Comparison of ENCODE assay signal across 2 cellular contexts in genomic region chr10:97498841-97499560, GRCh38.
TF ChIP-seq lines count a peak whose summit lies in the region.

TSS of gene UBTD1 (plus strand) at chr10:97498924. CDS start at chr10:97499204, 280 bp downstream.

TF ChIP-seq in WTC11, 78 proteins besides CTCF, POLR2A, EP300 and RAD21 (continued from another document):
- TF ChIP-seq ZNF416 (CRISPR knock-in tag; IDR thresholded peaks at IDR 0.05), result 0 out of 2 replicates have a peak, but pooled peaks have one; percentile 20
- TF ChIP-seq NR3C1 (CRISPR knock-in tag; conservative IDR thresholded peaks at IDR 0.05; ENCODE audit: low read depth), result 0 out of 2 replicates have a peak, but pooled peaks have one; percentile 87
- no peak for TF ChIP-seq NFATC4 (CRISPR knock-in tag; IDR thresholded peaks at IDR 0.05)
- 0 out of 2 replicates have a peak, but pooled peaks have one; percentile 41 for TF ChIP-seq KAT7 (CRISPR knock-in tag; IDR thresholded peaks at IDR 0.05; ENCODE audit: borderline replicate concordance)
- TF ChIP-seq CDX4 (CRISPR knock-in tag; IDR thresholded peaks at IDR 0.05; ENCODE audit: borderline replicate concordance), result no peak
- TF ChIP-seq, protein P1, sequence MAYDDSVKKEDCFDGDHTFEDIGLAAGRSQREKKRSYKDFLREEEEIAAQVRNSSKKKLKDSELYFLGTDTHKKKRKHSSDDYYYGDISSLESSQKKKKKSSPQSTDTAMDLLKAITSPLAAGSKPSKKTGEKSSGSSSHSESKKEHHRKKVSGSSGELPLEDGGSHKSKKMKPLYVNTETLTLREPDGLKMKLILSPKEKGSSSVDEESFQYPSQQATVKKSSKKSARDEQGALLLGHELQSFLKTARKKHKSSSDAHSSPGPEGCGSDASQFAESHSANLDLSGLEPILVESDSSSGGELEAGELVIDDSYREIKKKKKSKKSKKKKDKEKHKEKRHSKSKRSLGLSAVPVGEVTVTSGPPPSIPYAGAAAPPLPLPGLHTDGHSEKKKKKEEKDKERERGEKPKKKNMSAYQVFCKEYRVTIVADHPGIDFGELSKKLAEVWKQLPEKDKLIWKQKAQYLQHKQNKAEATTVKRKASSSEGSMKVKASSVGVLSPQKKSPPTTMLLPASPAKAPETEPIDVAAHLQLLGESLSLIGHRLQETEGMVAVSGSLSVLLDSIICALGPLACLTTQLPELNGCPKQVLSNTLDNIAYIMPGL (CRISPR knock-in tag; IDR thresholded peaks at IDR 0.05), result peak; percentile 66; the same call in 1 of the 2 replicates
- TF ChIP-seq SMAD4 (CRISPR knock-in tag; IDR thresholded peaks at IDR 0.05), result no peak

TF ChIP-seq in HepG2, 621 proteins besides CTCF, POLR2A, EP300 and RAD21 (continued from another document and continues in another):
- TF ChIP-seq ZNF564 (CRISPR knock-in tag; IDR thresholded peaks at IDR 0.05) (peak; percentile 21; the same call in 1 of the 2 replicates), ZNF646 (CRISPR knock-in tag; IDR thresholded peaks at IDR 0.05) (no peak), TCF12 (IDR thresholded peaks at IDR 0.05) (no peak), TCF12 (CRISPR knock-in tag; IDR thresholded peaks at IDR 0.05) (peak; percentile 24; the same call in 1 of the 2 replicates), CBX2 (IDR thresholded peaks at IDR 0.05; ENCODE audit: low read depth, low read length) (no peak), CBX2 (CRISPR knock-in tag; IDR thresholded peaks at IDR 0.05; ENCODE audit: low read depth) (0 out of 2 replicates have a peak, but pooled peaks have one; percentile 45), NR3C1 (CRISPR knock-in tag; IDR thresholded peaks at IDR 0.05) (no peak), ZBTB20 (CRISPR knock-in tag; IDR thresholded peaks at IDR 0.05; ENCODE audit: borderline replicate concordance, low read depth) (0 out of 2 replicates have a peak, but pooled peaks have one; percentile 24), ZSCAN5A (CRISPR knock-in tag; IDR thresholded peaks at IDR 0.05; ENCODE audit: borderline replicate concordance) (no peak), TEAD2 (CRISPR knock-in tag; IDR thresholded peaks at IDR 0.05) (no peak), ZNF672 (CRISPR knock-in tag; IDR thresholded peaks at IDR 0.05) (no peak), MBD4 (IDR thresholded peaks at IDR 0.05; ENCODE audit: borderline replicate concordance, low read length) (no peak), NFIB (CRISPR knock-in tag; IDR thresholded peaks at IDR 0.05; ENCODE audit: borderline replicate concordance) (no peak), ATF1 (CRISPR knock-in tag; IDR thresholded peaks at IDR 0.05) (no peak), ZNF34 (CRISPR knock-in tag; IDR thresholded peaks at IDR 0.05; ENCODE audit: borderline replicate concordance) (no peak), ZNF224 (CRISPR knock-in tag; IDR thresholded peaks at IDR 0.05) (no peak), KDM2A (CRISPR knock-in tag; IDR thresholded peaks at IDR 0.05; ENCODE audit: borderline replicate concordance, low read depth) (peak; percentile 31; the same call in 1 of the 2 replicates), PCBP2 (optimal IDR thresholded peaks at IDR 0.05; ENCODE audit: low read depth, low read length, poor library complexity, severe bottlenecking) (no peak), HNRNPK (IDR thresholded peaks at IDR 0.05; ENCODE audit: low read depth, low read length, poor library complexity, severe bottlenecking) (peak; percentile 5), ETV5 (CRISPR knock-in tag; IDR thresholded peaks at IDR 0.05; ENCODE audit: borderline replicate concordance) (0 out of 2 replicates have a peak, but pooled peaks have one; percentile 10), HBP1 (CRISPR knock-in tag; IDR thresholded peaks at IDR 0.05; ENCODE audit: low read depth) (no peak), THYN1 (CRISPR knock-in tag; IDR thresholded peaks at IDR 0.05; ENCODE audit: borderline replicate concordance, low read depth) (no peak), NR1H2 (CRISPR knock-in tag; IDR thresholded peaks at IDR 0.05; ENCODE audit: borderline replicate concordance, low read depth) (no peak), NFRKB (IDR thresholded peaks at IDR 0.05) (no peak), GTF2F1 (IDR thresholded peaks at IDR 0.05; ENCODE audit: low read length) (no peak)
- TF ChIP-seq, protein P1 (CRISPR knock-in tag; IDR thresholded peaks at IDR 0.05; ENCODE audit: borderline replicate concordance in 1 of 2, low read depth in 1 of 2), result 0 out of 4 replicates have a peak, but pooled peaks of 1 of the 2 experiments have one; percentile 54
- TF ChIP-seq, protein P2, sequence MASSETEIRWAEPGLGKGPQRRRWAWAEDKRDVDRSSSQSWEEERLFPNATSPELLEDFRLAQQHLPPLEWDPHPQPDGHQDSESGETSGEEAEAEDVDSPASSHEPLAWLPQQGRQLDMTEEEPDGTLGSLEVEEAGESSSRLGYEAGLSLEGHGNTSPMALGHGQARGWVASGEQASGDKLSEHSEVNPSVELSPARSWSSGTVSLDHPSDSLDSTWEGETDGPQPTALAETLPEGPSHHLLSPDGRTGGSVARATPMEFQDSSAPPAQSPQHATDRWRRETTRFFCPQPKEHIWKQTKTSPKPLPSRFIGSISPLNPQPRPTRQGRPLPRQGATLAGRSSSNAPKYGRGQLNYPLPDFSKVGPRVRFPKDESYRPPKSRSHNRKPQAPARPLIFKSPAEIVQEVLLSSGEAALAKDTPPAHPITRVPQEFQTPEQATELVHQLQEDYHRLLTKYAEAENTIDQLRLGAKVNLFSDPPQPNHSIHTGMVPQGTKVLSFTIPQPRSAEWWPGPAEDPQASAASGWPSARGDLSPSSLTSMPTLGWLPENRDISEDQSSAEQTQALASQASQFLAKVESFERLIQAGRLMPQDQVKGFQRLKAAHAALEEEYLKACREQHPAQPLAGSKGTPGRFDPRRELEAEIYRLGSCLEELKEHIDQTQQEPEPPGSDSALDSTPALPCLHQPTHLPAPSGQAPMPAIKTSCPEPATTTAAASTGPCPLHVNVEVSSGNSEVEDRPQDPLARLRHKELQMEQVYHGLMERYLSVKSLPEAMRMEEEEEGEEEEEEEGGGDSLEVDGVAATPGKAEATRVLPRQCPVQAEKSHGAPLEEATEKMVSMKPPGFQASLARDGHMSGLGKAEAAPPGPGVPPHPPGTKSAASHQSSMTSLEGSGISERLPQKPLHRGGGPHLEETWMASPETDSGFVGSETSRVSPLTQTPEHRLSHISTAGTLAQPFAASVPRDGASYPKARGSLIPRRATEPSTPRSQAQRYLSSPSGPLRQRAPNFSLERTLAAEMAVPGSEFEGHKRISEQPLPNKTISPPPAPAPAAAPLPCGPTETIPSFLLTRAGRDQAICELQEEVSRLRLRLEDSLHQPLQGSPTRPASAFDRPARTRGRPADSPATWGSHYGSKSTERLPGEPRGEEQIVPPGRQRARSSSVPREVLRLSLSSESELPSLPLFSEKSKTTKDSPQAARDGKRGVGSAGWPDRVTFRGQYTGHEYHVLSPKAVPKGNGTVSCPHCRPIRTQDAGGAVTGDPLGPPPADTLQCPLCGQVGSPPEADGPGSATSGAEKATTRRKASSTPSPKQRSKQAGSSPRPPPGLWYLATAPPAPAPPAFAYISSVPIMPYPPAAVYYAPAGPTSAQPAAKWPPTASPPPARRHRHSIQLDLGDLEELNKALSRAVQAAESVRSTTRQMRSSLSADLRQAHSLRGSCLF (CRISPR knock-in tag; IDR thresholded peaks at IDR 0.05; ENCODE audit: borderline replicate concordance), result no peak
- TF ChIP-seq, protein P3, sequence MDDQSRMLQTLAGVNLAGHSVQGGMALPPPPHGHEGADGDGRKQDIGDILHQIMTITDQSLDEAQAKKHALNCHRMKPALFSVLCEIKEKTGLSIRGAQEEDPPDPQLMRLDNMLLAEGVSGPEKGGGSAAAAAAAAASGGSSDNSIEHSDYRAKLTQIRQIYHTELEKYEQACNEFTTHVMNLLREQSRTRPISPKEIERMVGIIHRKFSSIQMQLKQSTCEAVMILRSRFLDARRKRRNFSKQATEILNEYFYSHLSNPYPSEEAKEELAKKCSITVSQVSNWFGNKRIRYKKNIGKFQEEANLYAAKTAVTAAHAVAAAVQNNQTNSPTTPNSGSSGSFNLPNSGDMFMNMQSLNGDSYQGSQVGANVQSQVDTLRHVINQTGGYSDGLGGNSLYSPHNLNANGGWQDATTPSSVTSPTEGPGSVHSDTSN (CRISPR knock-in tag; IDR thresholded peaks at IDR 0.05; ENCODE audit: borderline replicate concordance), result peak; percentile 78; the same call in 1 of the 2 replicates
- TF ChIP-seq, protein P4, sequence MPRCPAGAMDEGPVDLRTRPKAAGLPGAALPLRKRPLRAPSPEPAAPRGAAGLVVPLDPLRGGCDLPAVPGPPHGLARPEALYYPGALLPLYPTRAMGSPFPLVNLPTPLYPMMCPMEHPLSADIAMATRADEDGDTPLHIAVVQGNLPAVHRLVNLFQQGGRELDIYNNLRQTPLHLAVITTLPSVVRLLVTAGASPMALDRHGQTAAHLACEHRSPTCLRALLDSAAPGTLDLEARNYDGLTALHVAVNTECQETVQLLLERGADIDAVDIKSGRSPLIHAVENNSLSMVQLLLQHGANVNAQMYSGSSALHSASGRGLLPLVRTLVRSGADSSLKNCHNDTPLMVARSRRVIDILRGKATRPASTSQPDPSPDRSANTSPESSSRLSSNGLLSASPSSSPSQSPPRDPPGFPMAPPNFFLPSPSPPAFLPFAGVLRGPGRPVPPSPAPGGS (CRISPR knock-in tag; IDR thresholded peaks at IDR 0.05), result peak; percentile 57; the same call in 1 of the 2 replicates
